In genomic region chr1:153968000-153968363, GRCh38 we compare ENCODE assay signal across 6 cellular contexts. TPM values are rescaled to one million over a fixed set of nuclear protein-coding genes. Genes with fewer than 3 reads are reported as not detected.
DNase-seq lines count a peak whose midpoint lies in the region; ATAC-seq and TF ChIP-seq lines count a peak whose summit lies in the region.

No MANE protein-coding gene starts in this region.

- no peak for TF ChIP-seq CTCF in endothelial cell (IDR thresholded peaks at IDR 0.05; ENCODE audit: unreplicated experiment)
- no peak for TF ChIP-seq CTCF in smooth muscle cell (IDR thresholded peaks at IDR 0.05; ENCODE audit: borderline replicate concordance, insufficient read depth, poor library complexity, severe bottlenecking)

- 14% methylated on average over 8 of the region's 8 CpGs for WGBS in smooth muscle cell (ENCODE audit: low lambda C conversion rate)

- H3K4me1 Mint-ChIP-seq in activated T-cell treated with anti-CD3 and anti-CD28 coated beads, Interleukin-2, amount 50 U/mL, for 72 hours (ENCODE audit: low read depth), result peaks cover 68% of the 10 kb centered on the region
- H3K4me1 Mint-ChIP-seq in endothelial cell (ENCODE audit: unreplicated experiment), result peaks cover 53% of the 10 kb centered on the region

- peak overlapping the region; percentile 87 for H3K4me2 ChIP-seq in smooth muscle cell

- no peaks in the 10 kb centered on the region for H3K27me3 ChIP-seq in smooth muscle cell (ENCODE audit: low read depth)

- peaks cover 15% of the 10 kb centered on the region for H3K79me2 ChIP-seq in smooth muscle cell (ENCODE audit: low read depth)

- H3K36me3 ChIP-seq in smooth muscle cell (ENCODE audit: low read depth), result no peaks in the 10 kb centered on the region

- DNase-seq in activated T-cell treated with anti-CD3 and anti-CD28 coated beads, Interleukin-2, amount 50 U/mL, for 72 hours, result no peak
- DNase-seq in activated T-cell treated with anti-CD3 and anti-CD28 coated beads, Interleukin-2, amount 50 U/mL, for 1 hour, result no peak
- DNase-seq in endothelial cell (ENCODE audit: low spot score), result no peak
- no peak for DNase-seq in smooth muscle cell (lab: John Stamatoyannopoulos, UW; ENCODE audit: unreplicated experiment)
- DNase-seq in HEK293T (ENCODE audit: extremely low spot score), result no peak

- H3K4me1 ChIP-seq in smooth muscle cell (ENCODE audit: low read depth), result peaks cover 14% of the 10 kb centered on the region

- H2AFZ ChIP-seq in smooth muscle cell (ENCODE audit: low read depth), result peak overlapping the region; percentile 65

- POLR2A ChIA-PET in HEK293T (lab: Yijun Ruan, JAX), result interaction anchor here (1.0 to 4.8 kb wide), 25 partner anchors 9 to 470 kb away, joined by 3 to 165 read pairs (median 5); partner anchors contain the start of genes CHTOP, CRTC2, DENND4B and GATAD2B

- peak overlapping the region; percentile 73 for H3K27ac ChIP-seq in smooth muscle cell (ENCODE audit: low read depth)

- peak overlapping the region; percentile 97 to 98 for H3K4me3 Mint-ChIP-seq in activated T-cell treated with anti-CD3 and anti-CD28 coated beads, Interleukin-2, amount 50 U/mL, for 72 hours
- H3K4me3 Mint-ChIP-seq in endothelial cell (ENCODE audit: unreplicated experiment), result peak overlapping the region; percentile 90

- CTCF ChIA-PET in HEK293T (lab: Yijun Ruan, JAX), result interaction anchor here (0.6 to 2.5 kb wide), 6 partner anchors 9 to 358 kb away, joined by 3 to 14 read pairs (median 4); partner anchors contain the start of genes CRTC2, JTB and RAB13

- H3K27me3 Mint-ChIP-seq in activated T-cell treated with anti-CD3 and anti-CD28 coated beads, Interleukin-2, amount 50 U/mL, for 72 hours (ENCODE audit: low read depth), result no peaks in the 10 kb centered on the region
- H3K27me3 Mint-ChIP-seq in endothelial cell (ENCODE audit: unreplicated experiment), result peaks cover 14% of the 10 kb centered on the region

- no peaks in the 10 kb centered on the region for H3K9me3 ChIP-seq in smooth muscle cell (replicated peaks; ENCODE audit: low read depth)

- peak overlapping the region; percentile 11 for H3K9ac ChIP-seq in smooth muscle cell (ENCODE audit: low read depth)

- peak overlapping the region; percentile 63 for H3K4me3 ChIP-seq in smooth muscle cell

- no peak for ATAC-seq in activated T-cell treated with anti-CD3 and anti-CD28 coated beads, Interleukin-2, amount 50 U/mL, for 72 hours (replicated peaks in 1 of 2)
- no peak for ATAC-seq in GM18873 (IDR thresholded peaks at IDR 0.05; ENCODE audit: low FRiP score, unreplicated experiment)

- H3K36me3 Mint-ChIP-seq in activated T-cell treated with anti-CD3 and anti-CD28 coated beads, Interleukin-2, amount 50 U/mL, for 72 hours (ENCODE audit: insufficient read depth in 2 of 2), result peaks cover 1 to 10% of the 10 kb centered on the region in 2 donors
- H3K36me3 Mint-ChIP-seq in endothelial cell (ENCODE audit: low read depth, unreplicated experiment), result peaks cover 9% of the 10 kb centered on the region

- peaks cover 10% of the 10 kb centered on the region for H3F3A ChIP-seq in smooth muscle cell (ENCODE audit: low read depth)

- no peaks in the 10 kb centered on the region for H4K20me1 ChIP-seq in smooth muscle cell (ENCODE audit: low read depth)

- H3K27ac Mint-ChIP-seq in activated T-cell treated with anti-CD3 and anti-CD28 coated beads, Interleukin-2, amount 50 U/mL, for 72 hours, result peak overlapping the region; percentile 97
- peak overlapping the region; percentile 76 for H3K27ac Mint-ChIP-seq in endothelial cell (ENCODE audit: unreplicated experiment)

- H3K9me3 Mint-ChIP-seq in activated T-cell treated with anti-CD3 and anti-CD28 coated beads, Interleukin-2, amount 50 U/mL, for 72 hours, result no peaks in the 10 kb centered on the region
- no peaks in the 10 kb centered on the region for H3K9me3 Mint-ChIP-seq in endothelial cell (ENCODE audit: unreplicated experiment)

TF ChIP-seq in HEK293T, 16 proteins besides CTCF, POLR2A, EP300 and RAD21:
- TF ChIP-seq FOXA1 (IDR thresholded peaks at IDR 0.05) (no peak), PKNOX1 (IDR thresholded peaks at IDR 0.05) (no peak), ZNF384 (IDR thresholded peaks at IDR 0.05) (no peak), ELF4 (IDR thresholded peaks at IDR 0.05) (no peak), SP1 (IDR thresholded peaks at IDR 0.05) (no peak), L3MBTL2 (conservative IDR thresholded peaks at IDR 0.05) (no peak), FOXK2 (IDR thresholded peaks at IDR 0.05) (no peak; the same call in 1 of the 2 replicates), SUZ12 (IDR thresholded peaks at IDR 0.05) (no peak), BHLHE40 (IDR thresholded peaks at IDR 0.05; ENCODE audit: borderline replicate concordance) (no peak), LEF1 (IDR thresholded peaks at IDR 0.05; ENCODE audit: borderline replicate concordance) (no peak), FOXM1 (IDR thresholded peaks at IDR 0.05; ENCODE audit: borderline replicate concordance) (no peak), HDGF (IDR thresholded peaks at IDR 0.05; ENCODE audit: borderline replicate concordance) (no peak), CTBP1 (IDR thresholded peaks at IDR 0.05; ENCODE audit: borderline replicate concordance) (no peak), ARNT (IDR thresholded peaks at IDR 0.05) (no peak)

RNA-seq across cellular contexts. Expression of gene CREB3L4, which starts 0.3 kb away (rescaled TPM):
- total RNA-seq in activated T-cell treated with anti-CD3 and anti-CD28 coated beads, Interleukin-2, amount 50 U/mL, for 72 hours, result 10 to 100 TPM; 13.7 to 13.9 TPM
- total RNA-seq in endothelial cell (ENCODE audit: unreplicated experiment) (13.2 TPM), smooth muscle cell (13.0 and 14.9 TPM in 2 replicates)
- 9.0 and 13.2 TPM in 2 replicates for polyA plus RNA-seq in smooth muscle cell

RNA-seq across cellular contexts. Expression of gene SLC39A1, which starts 4.6 kb away (rescaled TPM):
- total RNA-seq in activated T-cell treated with anti-CD3 and anti-CD28 coated beads, Interleukin-2, amount 50 U/mL, for 72 hours, result 10 to 100 TPM; 86.5 to 90.7 TPM
- total RNA-seq in endothelial cell (ENCODE audit: unreplicated experiment) (136 TPM), smooth muscle cell (78.8 and 104 TPM in 2 replicates)
- polyA plus RNA-seq in smooth muscle cell, result 128 and 143 TPM in 2 replicates

RNA-seq across cellular contexts. Expression of gene JTB, which starts 9.5 kb away (rescaled TPM):
- total RNA-seq in activated T-cell treated with anti-CD3 and anti-CD28 coated beads, Interleukin-2, amount 50 U/mL, for 72 hours, result 100 to 1,000 TPM; 130 to 133 TPM
- total RNA-seq in endothelial cell (ENCODE audit: unreplicated experiment) (58.7 TPM), smooth muscle cell (139 and 150 TPM in 2 replicates)
- polyA plus RNA-seq in smooth muscle cell, result 157 TPM in 2 replicates

RNA-seq across cellular contexts. Expression of gene CRTC2, which starts 9.6 kb away (rescaled TPM):
- 100 to 1,000 TPM; 107 to 121 TPM for total RNA-seq in activated T-cell treated with anti-CD3 and anti-CD28 coated beads, Interleukin-2, amount 50 U/mL, for 72 hours
- 69.9 TPM for total RNA-seq in endothelial cell (ENCODE audit: unreplicated experiment)
- total RNA-seq in smooth muscle cell, result 9.9 and 13.0 TPM in 2 replicates
- polyA plus RNA-seq in smooth muscle cell, result 24.6 and 37.7 TPM in 2 replicates

RNA-seq across cellular contexts. Expression of gene RAB13, which starts 18.2 kb away (rescaled TPM):
- total RNA-seq in activated T-cell treated with anti-CD3 and anti-CD28 coated beads, Interleukin-2, amount 50 U/mL, for 72 hours, result 10 to 100 TPM; 33.9 to 62.7 TPM
- 419 TPM for total RNA-seq in endothelial cell (ENCODE audit: unreplicated experiment)
- 41.4 and 48.3 TPM in 2 replicates for total RNA-seq in smooth muscle cell
- polyA plus RNA-seq in smooth muscle cell, result 131 and 144 TPM in 2 replicates
